ENCODE assay signal across 18 cellular contexts in genomic region chr6:127210725-127211124, GRCh38. TPM values are rescaled to one million over a fixed set of nuclear protein-coding genes. Genes with fewer than 3 reads are reported as not detected.
A peak's percentile ranks its signal among the peaks of the same experiment; 100 is the strongest.
DNase-seq lines count a peak whose midpoint lies in the region; ATAC-seq and TF ChIP-seq lines count a peak whose summit lies in the region.
"Had no signal": no experiment of that assay in that cellular context is flagged by ENCODE, and none has a peak within 500 bp of the region (broad histone marks: within the 10 kb centered on the region; RNA-seq: fewer than 3 reads in every experiment).

No MANE protein-coding gene starts in this region.

- H3K4me2 ChIP-seq in GM23248 (ENCODE audit: unreplicated experiment), result no peak overlapping the region

- H3K36me3 ChIP-seq in HEK293 (ENCODE audit: control insufficient read depth in 2 of 2, insufficient read depth in 1 of 2, low read length in 2 of 2), result no peaks in the 10 kb centered on the region
- no peaks in the 10 kb centered on the region for H3K36me3 ChIP-seq in GM23248 (ENCODE audit: low read depth)

- no peak for ATAC-seq in HG03442 (IDR thresholded peaks at IDR 0.05; ENCODE audit: unreplicated experiment)
- ATAC-seq: GM12878, HCT116 had no signal

- H3K27ac ChIP-seq in HEK293 (ENCODE audit: extremely low read depth, low read depth, low read length) (no peak overlapping the region), GM23248 (no peak overlapping the region)

- H3K4me3 ChIP-seq in HEK293 (ENCODE audit: low read depth, low read length) (no peak overlapping the region), GM23248 (no peak overlapping the region)
- H3K4me3 ChIP-seq: GM12878 had no signal

- H3K9ac ChIP-seq in GM23248, result no peak overlapping the region

- H3K4me1 ChIP-seq in HEK293 (ENCODE audit: control insufficient read depth, insufficient read depth, low read length) (no peaks in the 10 kb centered on the region), GM23248 (ENCODE audit: insufficient read depth) (peaks cover 26% of the 10 kb centered on the region)

- CTCF ChIA-PET in HEK293 (lab: Yijun Ruan, JAX), result interaction anchor here (0.6 to 1.2 kb wide), 4 partner anchors 9 to 934 kb away, joined by 3 to 7 read pairs (median 4); no protein-coding TSS in a partner anchor

- TF ChIP-seq CTCF in HEK293 (tag by site-specific recombination; IDR thresholded peaks at IDR 0.05), result no peak

- WGBS in GM23248 (ENCODE audit: low coverage in 1 of 2, low lambda C conversion rate in 2 of 2, missing lambda C conversion rate in 2 of 2), 2 experiments, result 88% methylated on average over 6 of the region's 6 CpGs

- no peak overlapping the region for H2AFZ ChIP-seq in GM23248

- no peaks in the 10 kb centered on the region for H3K79me2 ChIP-seq in GM23248 (ENCODE audit: insufficient read depth)

- DNase-seq in dermis blood vessel endothelial cell (peak; percentile 79), lung microvascular endothelial cell (ENCODE audit: low read depth in 2 of 2) (peak; percentile 28 to 63), ureter (ENCODE audit: low spot score) (no peak), T-helper 2 cell (no peak), GM23248 (no peak)
- DNase-seq: C1 segment of cervical spinal cord; Calu3; CD4-positive, alpha-beta memory T cell; COR-L47; DMS53; DND-41; GDM1; H9; HFFc6 had no signal

- H3K9me3 ChIP-seq in HEK293 (ENCODE audit: control insufficient read depth, insufficient read depth, low read depth, low read length) (no peaks in the 10 kb centered on the region), GM23248 (ENCODE audit: low read depth) (no peaks in the 10 kb centered on the region)

- no peaks in the 10 kb centered on the region for H4K20me1 ChIP-seq in GM23248 (ENCODE audit: insufficient read depth)

- in situ Hi-C loops in GM23248 (cut with MboI), result no loop called here

- no peaks in the 10 kb centered on the region for H3K9me2 ChIP-seq in GM23248 (ENCODE audit: insufficient read depth)

- POLR2A ChIA-PET in HEK293 (lab: Yijun Ruan, JAX), result no interaction called here

- peaks cover 27% of the 10 kb centered on the region for H3F3A ChIP-seq in GM23248 (ENCODE audit: insufficient read depth)

- no peaks in the 10 kb centered on the region for H3K27me3 ChIP-seq in GM23248 (replicated peaks; ENCODE audit: insufficient read depth)

TF ChIP-seq in HEK293, 187 proteins besides CTCF, POLR2A, EP300 and RAD21:
- no peak for TF ChIP-seq IKZF3 (tag by site-specific recombination; IDR thresholded peaks at IDR 0.05)
- TF ChIP-seq ZNF341 (tag by site-specific recombination; IDR thresholded peaks at IDR 0.05; ENCODE audit: low read depth), result 0 out of 2 replicates have a peak, but pooled peaks have one; percentile 30

RNA-seq across cellular contexts. Expression of gene RNF146, which starts 55.9 kb away (rescaled TPM):
- 35.3 and 46.3 TPM in 2 replicates for total RNA-seq in dermis blood vessel endothelial cell
- 25.7 and 33.9 TPM in 2 replicates for total RNA-seq in lung microvascular endothelial cell
- 36.5 TPM for total RNA-seq in ureter
- total RNA-seq in GM23248 (2014; rRNA removed; shearing (Covaris generic)), result 32.6 and 46.3 TPM in 2 replicates
- polyA plus RNA-seq in GM23248 (2016; fragmentation: Nextera tagmentation; extraction: Ambion mirVana), result 34.0 and 36.7 TPM in 2 replicates

Comparison
In these comparisons a context has a peak if more than half of its experiments do, and no peak if none do; other contexts are left out.
1. DNase-seq: peak in dermis blood vessel endothelial cell (single experiment) and lung microvascular endothelial cell (2 of 2); none in ureter (single experiment), T-helper 2 cell (0 of 5) and GM23248 (single experiment).